In the genomic region with DNA sequence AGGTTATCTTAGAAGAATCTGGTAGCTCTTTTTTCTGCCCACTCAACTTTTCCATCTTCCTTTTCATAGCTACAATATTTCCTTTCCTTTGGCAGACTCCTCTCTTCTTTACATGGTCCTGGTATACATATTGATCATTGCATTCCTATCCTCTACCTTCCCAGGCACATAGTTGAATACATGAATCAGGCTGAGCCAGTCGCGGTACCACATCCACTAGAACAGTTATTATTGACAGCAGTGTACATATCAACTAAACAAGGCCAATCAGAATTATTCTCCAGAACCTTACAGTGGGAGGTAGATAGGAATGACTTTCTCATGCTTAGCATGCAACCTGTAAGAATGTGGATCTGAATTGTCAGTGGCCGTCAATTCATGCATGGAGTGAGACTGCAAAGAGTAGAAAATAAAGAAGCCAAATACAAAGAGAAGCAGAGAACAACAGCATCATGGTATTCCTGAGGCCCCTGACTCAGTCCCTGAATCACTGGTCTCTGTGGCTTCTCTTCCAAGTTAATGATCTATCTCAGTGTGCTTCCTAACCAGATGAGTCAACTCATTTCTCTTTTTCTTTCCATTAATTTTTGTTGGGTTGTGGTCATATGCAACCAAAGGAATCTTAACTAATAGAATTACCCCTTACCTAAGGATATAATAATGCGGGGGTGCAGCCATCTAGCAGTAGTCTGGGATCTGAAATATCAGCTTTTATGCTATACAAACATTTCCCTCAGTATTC, we compare ENCODE assay signal across 13 cellular contexts.
A peak's percentile ranks its signal among the peaks of the same experiment; 100 is the strongest.
DNase-seq lines count a peak whose midpoint lies in the region; ATAC-seq and TF ChIP-seq lines count a peak whose summit lies in the region.
"Had no signal": no experiment of that assay in that cellular context is flagged by ENCODE, and none has a peak within 500 bp of the region (broad histone marks: within the 10 kb centered on the region; RNA-seq: fewer than 3 reads in every experiment).

No MANE protein-coding gene starts in this region.

- H3K9ac ChIP-seq in mammary epithelial cell (ENCODE audit: insufficient read depth, low read length), result peak overlapping the region; percentile 77

- H3K79me2 ChIP-seq in mammary epithelial cell (ENCODE audit: insufficient read depth, low read length), result peaks cover 22% of the 10 kb centered on the region

- TF ChIP-seq EP300 in tibial nerve (IDR thresholded peaks at IDR 0.05), result no peak

- dilution Hi-C loops in mammary epithelial cell (cut with HindIII; ENCODE audit: low sequenced_read_pairs), result no loop called here

- CTCF ChIA-PET in mammary epithelial cell (lab: Charles Lee; ENCODE audit: low non-redundant PET), result interaction anchor here (0.6 kb wide), 1 partner anchor 61 kb away, joined by 7 read pairs; no protein-coding TSS in a partner anchor

- H3K4me3 ChIP-seq in mammary epithelial cell (replicated peaks in 1 of 3; ENCODE audit: insufficient read depth in 1 of 3, low read depth in 2 of 3, low read length in 3 of 3) (peak overlapping the region in 2 of 3 experiments; percentile 30 to 46), tibial nerve (no peak overlapping the region)
- H3K4me3 ChIP-seq: esophagus muscularis mucosa had no signal

- intact Hi-C loops in mammary epithelial cell (cut with micrococcal nuclease), result no loop called here

- no peaks in the 10 kb centered on the region for H3K4me1 Mint-ChIP-seq in activated T-cell treated with anti-CD3 and anti-CD28 coated beads, Interleukin-2, amount 50 U/mL, for 4 hours (ENCODE audit: low read depth)

- ATAC-seq in activated T-cell treated with anti-CD3 and anti-CD28 coated beads, Interleukin-2, amount 50 U/mL, for 4 hours, result no peak
- no peak for ATAC-seq in HG03159 (IDR thresholded peaks at IDR 0.05; ENCODE audit: unreplicated experiment)
- ATAC-seq: left cardiac atrium had no signal

- H3K9me3 ChIP-seq in mammary epithelial cell (replicated peaks; ENCODE audit: insufficient read depth, low read length) (no peaks in the 10 kb centered on the region), tibial nerve (no peaks in the 10 kb centered on the region)
- H3K9me3 ChIP-seq: esophagus muscularis mucosa had no signal

- H3K4me2 ChIP-seq in mammary epithelial cell (ENCODE audit: insufficient read depth, low read depth, low read length), result peak overlapping the region; percentile 89

- H3K9me3 Mint-ChIP-seq in activated T-cell treated with anti-CD3 and anti-CD28 coated beads, Interleukin-2, amount 50 U/mL, for 4 hours, result no peaks in the 10 kb centered on the region

- TF ChIP-seq POLR2A in tibial nerve (IDR thresholded peaks at IDR 0.05), result no peak

- H3K27me3 ChIP-seq in mammary epithelial cell (ENCODE audit: insufficient read depth, low read length) (no peaks in the 10 kb centered on the region), tibial nerve (no peaks in the 10 kb centered on the region)
- H3K27me3 ChIP-seq: esophagus muscularis mucosa had no signal

- H3K27ac ChIP-seq in mammary epithelial cell (ENCODE audit: insufficient read depth, low read depth, low read length), result peak overlapping the region; percentile 98
- no peak overlapping the region for H3K27ac ChIP-seq in tibial nerve
- H3K27ac ChIP-seq: esophagus muscularis mucosa had no signal

- peak overlapping the region; percentile 47 for H2AFZ ChIP-seq in mammary epithelial cell (ENCODE audit: low read depth, low read length)

- in situ Hi-C loops in mammary epithelial cell (cut with MboI; ENCODE audit: low sequenced_read_pairs in 2 of 2), result no loop called here

- no peak overlapping the region for H3K4me3 Mint-ChIP-seq in activated T-cell treated with anti-CD3 and anti-CD28 coated beads, Interleukin-2, amount 50 U/mL, for 4 hours

- DNase-seq in GM04503 (ENCODE audit: low read depth) (peak; percentile 56), LHCN-M2 (ENCODE audit: low read depth) (peak; percentile 94), mammary epithelial cell (peak; percentile 96), non-pigmented ciliary epithelial cell (ENCODE audit: low read depth) (peak; percentile 92), tibial nerve (ENCODE audit: low spot score in 2 of 2) (no peak), CD1c-positive myeloid dendritic cell (ENCODE audit: extremely low spot score) (no peak)
- DNase-seq in activated T-cell treated with anti-CD3 and anti-CD28 coated beads, Interleukin-2, amount 50 U/mL, for 4 hours, result no peak
- DNase-seq: anterior cingulate cortex; DND-41; left cardiac atrium; NK-92 treated with Interleukin-12 subunit alpha and Interleukin-12 subunit beta, amount 100 ng/mL, for 24 hours had no signal

- no peaks in the 10 kb centered on the region for H3K27me3 Mint-ChIP-seq in activated T-cell treated with anti-CD3 and anti-CD28 coated beads, Interleukin-2, amount 50 U/mL, for 4 hours (ENCODE audit: low read depth)

- no peaks in the 10 kb centered on the region for H3K36me3 Mint-ChIP-seq in activated T-cell treated with anti-CD3 and anti-CD28 coated beads, Interleukin-2, amount 50 U/mL, for 4 hours (ENCODE audit: insufficient read depth)

- BruUV-seq in mammary epithelial cell (replicated peaks; lab: Mats Ljungman, UMichigan), result TSS peak; percentile 83

- WGBS in mammary epithelial cell (ENCODE audit: low coverage, missing lambda C conversion rate), result 0% methylated on average over 4 of the region's 4 CpGs
- whole genome bisulfite sequencing in tibial nerve, 2 donors, result 86 to 92% methylated on average over 4 of the region's 4 CpGs

- H3K4me1 ChIP-seq in mammary epithelial cell (ENCODE audit: insufficient read depth, low read length), result peaks cover 60% of the 10 kb centered on the region
- H3K4me1 ChIP-seq in tibial nerve, result no peaks in the 10 kb centered on the region
- H3K4me1 ChIP-seq: esophagus muscularis mucosa had no signal

- TF ChIP-seq CTCF in mammary epithelial cell (conservative IDR thresholded peaks at IDR 0.05 in 1 of 2, IDR thresholded peaks at IDR 0.05 in 1 of 2; ENCODE audit: extremely low read depth in 1 of 2, insufficient read depth in 1 of 2, low read depth in 1 of 2, low read length in 2 of 2), result no peak
- no peak for TF ChIP-seq CTCF in tibial nerve (IDR thresholded peaks at IDR 0.05)

- H4K20me1 ChIP-seq in mammary epithelial cell (ENCODE audit: insufficient read depth, low read length), result no peaks in the 10 kb centered on the region

- H3K36me3 ChIP-seq in mammary epithelial cell (ENCODE audit: insufficient read depth, low read length), result no peaks in the 10 kb centered on the region
- H3K36me3 ChIP-seq in tibial nerve, result no peaks in the 10 kb centered on the region
- H3K36me3 ChIP-seq: esophagus muscularis mucosa had no signal

Comparison
In these comparisons a context has a peak if more than half of its experiments do, and no peak if none do; other contexts are left out.
1. DNase-seq: peak in GM04503 (single experiment), LHCN-M2 (single experiment), mammary epithelial cell (single experiment) and non-pigmented ciliary epithelial cell (single experiment); none in activated T-cell treated with anti-CD3 and anti-CD28 coated beads, Interleukin-2, amount 50 U/mL, for 4 hours (single experiment), tibial nerve (0 of 2) and CD1c-positive myeloid dendritic cell (single experiment).
2. H3K4me3 ChIP-seq: peak in mammary epithelial cell (2 of 3); none in tibial nerve (0 of 4).